In the genomic region with DNA sequence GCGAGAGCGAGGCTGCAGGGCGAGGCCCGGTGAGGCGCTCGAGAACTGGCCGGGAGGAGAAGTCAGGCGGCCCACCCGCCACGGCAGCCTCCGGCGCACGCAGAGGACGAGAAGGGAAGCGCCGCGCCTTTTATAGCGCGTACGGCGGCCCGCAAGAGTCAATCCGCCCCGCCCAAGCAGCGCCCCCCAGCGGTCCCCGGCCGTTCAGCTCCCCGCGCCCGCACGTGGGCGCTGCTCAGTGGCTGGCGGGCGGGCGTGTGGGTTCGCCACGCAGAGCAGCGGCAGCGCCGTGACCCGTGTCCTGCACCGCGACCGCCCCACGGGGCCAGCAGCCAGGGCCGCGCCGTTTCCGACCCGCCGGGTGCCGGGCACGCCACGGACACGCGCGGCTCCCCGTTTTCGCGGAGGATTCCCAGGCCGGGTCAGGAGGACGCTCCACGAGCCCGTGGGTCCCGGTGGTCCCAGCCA, we compare ENCODE assay signal across 1 cellular context.
TF ChIP-seq lines count a peak whose summit lies in the region.

No MANE protein-coding gene starts in this region.

TF ChIP-seq in GM12878, 131 proteins besides CTCF, POLR2A, EP300 and RAD21 (continued from another document):
- TF ChIP-seq, protein P1, sequence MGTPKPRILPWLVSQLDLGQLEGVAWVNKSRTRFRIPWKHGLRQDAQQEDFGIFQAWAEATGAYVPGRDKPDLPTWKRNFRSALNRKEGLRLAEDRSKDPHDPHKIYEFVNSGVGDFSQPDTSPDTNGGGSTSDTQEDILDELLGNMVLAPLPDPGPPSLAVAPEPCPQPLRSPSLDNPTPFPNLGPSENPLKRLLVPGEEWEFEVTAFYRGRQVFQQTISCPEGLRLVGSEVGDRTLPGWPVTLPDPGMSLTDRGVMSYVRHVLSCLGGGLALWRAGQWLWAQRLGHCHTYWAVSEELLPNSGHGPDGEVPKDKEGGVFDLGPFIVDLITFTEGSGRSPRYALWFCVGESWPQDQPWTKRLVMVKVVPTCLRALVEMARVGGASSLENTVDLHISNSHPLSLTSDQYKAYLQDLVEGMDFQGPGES (IDR thresholded peaks at IDR 0.05), result peak; percentile 57; the same call in 1 of the 2 replicates
- TF ChIP-seq YBX1 (IDR thresholded peaks at IDR 0.05) (no peak), CEBPB (IDR thresholded peaks at IDR 0.05; ENCODE audit: borderline replicate concordance in 1 of 2, low read depth in 2 of 2, low read length in 2 of 2) (no peak), NR2C2 (IDR thresholded peaks at IDR 0.05; ENCODE audit: borderline replicate concordance, control insufficient read depth, insufficient read length, low read depth) (no peak), MXI1 (IDR thresholded peaks at IDR 0.05; ENCODE audit: low read depth, low read length) (peak; percentile 96), ZNF622 (IDR thresholded peaks at IDR 0.05) (no peak), CHD2 (IDR thresholded peaks at IDR 0.05; ENCODE audit: borderline replicate concordance, low read depth, low read length) (peak; percentile 50), SREBF1 (IDR thresholded peaks at IDR 0.05; ENCODE audit: low read length) (0 out of 2 replicates have a peak, but pooled peaks have one; percentile 11), EZH2 (IDR thresholded peaks at IDR 0.05; ENCODE audit: borderline replicate concordance, control insufficient read depth, low read depth, low read length) (no peak)
- TF ChIP-seq, protein P2, sequence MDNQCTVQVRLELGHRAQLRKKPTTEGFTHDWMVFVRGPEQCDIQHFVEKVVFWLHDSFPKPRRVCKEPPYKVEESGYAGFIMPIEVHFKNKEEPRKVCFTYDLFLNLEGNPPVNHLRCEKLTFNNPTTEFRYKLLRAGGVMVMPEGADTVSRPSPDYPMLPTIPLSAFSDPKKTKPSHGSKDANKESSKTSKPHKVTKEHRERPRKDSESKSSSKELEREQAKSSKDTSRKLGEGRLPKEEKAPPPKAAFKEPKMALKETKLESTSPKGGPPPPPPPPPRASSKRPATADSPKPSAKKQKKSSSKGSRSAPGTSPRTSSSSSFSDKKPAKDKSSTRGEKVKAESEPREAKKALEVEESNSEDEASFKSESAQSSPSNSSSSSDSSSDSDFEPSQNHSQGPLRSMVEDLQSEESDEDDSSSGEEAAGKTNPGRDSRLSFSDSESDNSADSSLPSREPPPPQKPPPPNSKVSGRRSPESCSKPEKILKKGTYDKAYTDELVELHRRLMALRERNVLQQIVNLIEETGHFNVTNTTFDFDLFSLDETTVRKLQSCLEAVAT (IDR thresholded peaks at IDR 0.05), result no peak
- TF ChIP-seq, protein P3, sequence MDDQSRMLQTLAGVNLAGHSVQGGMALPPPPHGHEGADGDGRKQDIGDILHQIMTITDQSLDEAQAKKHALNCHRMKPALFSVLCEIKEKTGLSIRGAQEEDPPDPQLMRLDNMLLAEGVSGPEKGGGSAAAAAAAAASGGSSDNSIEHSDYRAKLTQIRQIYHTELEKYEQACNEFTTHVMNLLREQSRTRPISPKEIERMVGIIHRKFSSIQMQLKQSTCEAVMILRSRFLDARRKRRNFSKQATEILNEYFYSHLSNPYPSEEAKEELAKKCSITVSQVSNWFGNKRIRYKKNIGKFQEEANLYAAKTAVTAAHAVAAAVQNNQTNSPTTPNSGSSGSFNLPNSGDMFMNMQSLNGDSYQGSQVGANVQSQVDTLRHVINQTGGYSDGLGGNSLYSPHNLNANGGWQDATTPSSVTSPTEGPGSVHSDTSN (IDR thresholded peaks at IDR 0.05; ENCODE audit: insufficient replicate concordance, low read depth, low read length), result peak; percentile 28
- TF ChIP-seq, protein P4, sequence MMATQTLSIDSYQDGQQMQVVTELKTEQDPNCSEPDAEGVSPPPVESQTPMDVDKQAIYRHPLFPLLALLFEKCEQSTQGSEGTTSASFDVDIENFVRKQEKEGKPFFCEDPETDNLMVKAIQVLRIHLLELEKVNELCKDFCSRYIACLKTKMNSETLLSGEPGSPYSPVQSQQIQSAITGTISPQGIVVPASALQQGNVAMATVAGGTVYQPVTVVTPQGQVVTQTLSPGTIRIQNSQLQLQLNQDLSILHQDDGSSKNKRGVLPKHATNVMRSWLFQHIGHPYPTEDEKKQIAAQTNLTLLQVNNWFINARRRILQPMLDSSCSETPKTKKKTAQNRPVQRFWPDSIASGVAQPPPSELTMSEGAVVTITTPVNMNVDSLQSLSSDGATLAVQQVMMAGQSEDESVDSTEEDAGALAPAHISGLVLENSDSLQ (IDR thresholded peaks at IDR 0.05), result no peak
- TF ChIP-seq, protein P5, sequence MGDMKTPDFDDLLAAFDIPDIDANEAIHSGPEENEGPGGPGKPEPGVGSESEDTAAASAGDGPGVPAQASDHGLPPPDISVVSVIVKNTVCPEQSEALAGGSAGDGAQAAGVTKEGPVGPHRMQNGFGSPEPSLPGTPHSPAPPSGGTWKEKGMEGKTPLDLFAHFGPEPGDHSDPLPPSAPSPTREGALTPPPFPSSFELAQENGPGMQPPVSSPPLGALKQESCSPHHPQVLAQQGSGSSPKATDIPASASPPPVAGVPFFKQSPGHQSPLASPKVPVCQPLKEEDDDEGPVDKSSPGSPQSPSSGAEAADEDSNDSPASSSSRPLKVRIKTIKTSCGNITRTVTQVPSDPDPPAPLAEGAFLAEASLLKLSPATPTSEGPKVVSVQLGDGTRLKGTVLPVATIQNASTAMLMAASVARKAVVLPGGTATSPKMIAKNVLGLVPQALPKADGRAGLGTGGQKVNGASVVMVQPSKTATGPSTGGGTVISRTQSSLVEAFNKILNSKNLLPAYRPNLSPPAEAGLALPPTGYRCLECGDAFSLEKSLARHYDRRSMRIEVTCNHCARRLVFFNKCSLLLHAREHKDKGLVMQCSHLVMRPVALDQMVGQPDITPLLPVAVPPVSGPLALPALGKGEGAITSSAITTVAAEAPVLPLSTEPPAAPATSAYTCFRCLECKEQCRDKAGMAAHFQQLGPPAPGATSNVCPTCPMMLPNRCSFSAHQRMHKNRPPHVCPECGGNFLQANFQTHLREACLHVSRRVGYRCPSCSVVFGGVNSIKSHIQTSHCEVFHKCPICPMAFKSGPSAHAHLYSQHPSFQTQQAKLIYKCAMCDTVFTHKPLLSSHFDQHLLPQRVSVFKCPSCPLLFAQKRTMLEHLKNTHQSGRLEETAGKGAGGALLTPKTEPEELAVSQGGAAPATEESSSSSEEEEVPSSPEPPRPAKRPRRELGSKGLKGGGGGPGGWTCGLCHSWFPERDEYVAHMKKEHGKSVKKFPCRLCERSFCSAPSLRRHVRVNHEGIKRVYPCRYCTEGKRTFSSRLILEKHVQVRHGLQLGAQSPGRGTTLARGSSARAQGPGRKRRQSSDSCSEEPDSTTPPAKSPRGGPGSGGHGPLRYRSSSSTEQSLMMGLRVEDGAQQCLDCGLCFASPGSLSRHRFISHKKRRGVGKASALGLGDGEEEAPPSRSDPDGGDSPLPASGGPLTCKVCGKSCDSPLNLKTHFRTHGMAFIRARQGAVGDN (IDR thresholded peaks at IDR 0.05), result peak; percentile 94
- TF ChIP-seq, protein P6, sequence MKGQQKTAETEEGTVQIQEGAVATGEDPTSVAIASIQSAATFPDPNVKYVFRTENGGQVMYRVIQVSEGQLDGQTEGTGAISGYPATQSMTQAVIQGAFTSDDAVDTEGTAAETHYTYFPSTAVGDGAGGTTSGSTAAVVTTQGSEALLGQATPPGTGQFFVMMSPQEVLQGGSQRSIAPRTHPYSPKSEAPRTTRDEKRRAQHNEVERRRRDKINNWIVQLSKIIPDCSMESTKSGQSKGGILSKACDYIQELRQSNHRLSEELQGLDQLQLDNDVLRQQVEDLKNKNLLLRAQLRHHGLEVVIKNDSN (IDR thresholded peaks at IDR 0.05; ENCODE audit: borderline replicate concordance, extremely low read length, insufficient read depth, low read depth, low read length), result peak; percentile 73
